ENCODE assay signal across 8 cellular contexts in genomic region chr18:48929951-48930713, GRCh38. TPM values are rescaled to one million over a fixed set of nuclear protein-coding genes. Genes with fewer than 3 reads are reported as not detected.
DNase-seq lines count a peak whose midpoint lies in the region; ATAC-seq and TF ChIP-seq lines count a peak whose summit lies in the region.

No MANE protein-coding gene starts in this region.

- peak overlapping the region; percentile 43 for H3K4me2 ChIP-seq in trophoblast cell (ENCODE audit: low read length)

- peak overlapping the region; percentile 95 for H3K4ac ChIP-seq in trophoblast cell (ENCODE audit: low read depth, low read length)

- H3K9ac ChIP-seq in trophoblast cell (ENCODE audit: low read length): no peak overlapping the region

- H3K14ac ChIP-seq in trophoblast cell (ENCODE audit: low read length): peak overlapping the region; percentile 5

- no peak for TF ChIP-seq CTCF in RWPE1 (conservative IDR thresholded peaks at IDR 0.05; ENCODE audit: low read depth)

- in situ Hi-C loops in Caki2 (cut with HindIII; ENCODE audit: low pct_unique_long_range_greater_than_20kb, low sequenced_read_pairs): no loop called here

- H2BK5ac ChIP-seq in trophoblast cell (ENCODE audit: low read depth, low read length, poor library complexity): peak overlapping the region; percentile 80

- H3K9me3 ChIP-seq in trophoblast cell (ENCODE audit: insufficient read depth, low read depth, low read length): no peaks in the 10 kb centered on the region

- H3K23ac ChIP-seq in trophoblast cell (ENCODE audit: low read length): no peak overlapping the region

- H2BK120ac ChIP-seq in trophoblast cell (ENCODE audit: insufficient read depth, low read length, poor library complexity): peak overlapping the region; percentile 10

- H2AK5ac ChIP-seq in trophoblast cell (ENCODE audit: low read length): no peak overlapping the region

- WGBS in trophoblast cell (ENCODE audit: extremely low coverage, insufficient coverage, insufficient read length): no CpG with 5 or more reads among the region's 20 CpGs

- peak overlapping the region; percentile 1 for H4K8ac ChIP-seq in trophoblast cell (ENCODE audit: low read depth, low read length)

- H2AFZ ChIP-seq in trophoblast cell (ENCODE audit: insufficient read depth, low read length, poor library complexity): no peak overlapping the region

- H4K12ac ChIP-seq in trophoblast cell (ENCODE audit: low read depth, low read length): no peak overlapping the region

- peaks cover 47 to 57% of the 10 kb centered on the region in 2 experiments for H3K36me3 ChIP-seq in trophoblast cell (ENCODE audit: control insufficient read depth in 1 of 2, insufficient read depth in 2 of 2, low read length in 2 of 2)

- peaks cover 24% of the 10 kb centered on the region for H3K79me1 ChIP-seq in trophoblast cell (ENCODE audit: low read length)

- H3K4me3 ChIP-seq in trophoblast cell (ENCODE audit: low read depth, low read length): no peak overlapping the region

- peak; percentile 95 for DNase-seq in Caki2 (ENCODE audit: low read depth)
- DNase-seq in RWPE1 (ENCODE audit: low spot score): no peak
- peak; percentile 66 for DNase-seq in fibroblast of gingiva (ENCODE audit: low read depth)
- DNase-seq in trophoblast cell: no peak
- DNase-seq in OCI-M2 (lab: John Stamatoyannopoulos, UW; ENCODE audit: unreplicated experiment): no peak

- peak overlapping the region; percentile 34 for H3K18ac ChIP-seq in trophoblast cell (ENCODE audit: low read length)

- ATAC-seq in GM21529 (IDR thresholded peaks at IDR 0.05; ENCODE audit: unreplicated experiment) (no peak), GM18867 (IDR thresholded peaks at IDR 0.05; ENCODE audit: unreplicated experiment) (no peak), GM21737 (IDR thresholded peaks at IDR 0.05; ENCODE audit: unreplicated experiment) (no peak)

- H3K79me2 ChIP-seq in trophoblast cell (ENCODE audit: control insufficient read depth, insufficient read depth, low read length, poor library complexity): peaks cover 77% of the 10 kb centered on the region

- POLR2A ChIA-PET in RWPE1 (lab: Yijun Ruan, JAX; ENCODE audit: low non-redundant PET): interaction anchor here (0.6 kb wide), 1 partner anchor 32 kb away, joined by 3 read pairs; no protein-coding TSS in a partner anchor

- peaks cover 73 to 80% of the 10 kb centered on the region in 2 experiments for H3K4me1 ChIP-seq in trophoblast cell (ENCODE audit: control insufficient read depth in 1 of 2, insufficient read depth in 2 of 2, low read length in 2 of 2)

- H2BK12ac ChIP-seq in trophoblast cell (ENCODE audit: low read length): no peak overlapping the region

- peak overlapping the region; percentile 70 for H3K27ac ChIP-seq in RWPE1
- peak overlapping the region; percentile 78 for H3K27ac ChIP-seq in trophoblast cell (ENCODE audit: low read depth, low read length)

- H4K91ac ChIP-seq in trophoblast cell (ENCODE audit: low read depth, low read length): peak overlapping the region; percentile 12

- H3K27me3 ChIP-seq in trophoblast cell (ENCODE audit: insufficient read depth, low read length): no peaks in the 10 kb centered on the region

- CTCF ChIA-PET in RWPE1 (lab: Yijun Ruan, JAX): no interaction called here

RNA-seq across cellular contexts. Expression of gene SMAD7, which starts 20.6 kb away (rescaled TPM):
- total RNA-seq in Caki2 (2014; rRNA removed; shearing (Covaris generic); ENCODE audit: low replicate concordance): 38.0 and 50.2 TPM in 2 replicates
- 108 and 116 TPM in 2 replicates for polyA plus RNA-seq in trophoblast cell (2013)

Comparison
In these comparisons a context has a peak if more than half of its experiments do, and no peak if none do; other contexts are left out.
1. DNase-seq: peak in Caki2 (single experiment) and fibroblast of gingiva (single experiment); none in RWPE1 (single experiment), trophoblast cell (0 of 2) and OCI-M2 (single experiment).